Comparison of ENCODE assay signal across 13 cellular contexts in genomic region chr9:95880011-95880690, GRCh38. TPM values are rescaled to one million over a fixed set of nuclear protein-coding genes. Genes with fewer than 3 reads are reported as not detected.
DNase-seq lines count a peak whose midpoint lies in the region; ATAC-seq, FAIRE-seq and TF ChIP-seq lines count a peak whose summit lies in the region.
"Had no signal": no experiment of that assay in that cellular context is flagged by ENCODE, and none has a peak within 500 bp of the region (broad histone marks: within the 10 kb centered on the region; RNA-seq: fewer than 3 reads in every experiment).

No MANE protein-coding gene starts in this region.

- FAIRE-seq in A549 (lab: Jason Lieb, UNC) = no peak

- H3K4me3 ChIP-seq in A549 = no peak overlapping the region
- H3K4me3 ChIP-seq in coronary artery = no peak overlapping the region
- H3K4me3 ChIP-seq: BLaER1 had no signal

- no peaks in the 10 kb centered on the region for H3K9me3 ChIP-seq in A549
- H3K9me3 ChIP-seq: BLaER1 had no signal

- no peak for ATAC-seq in A549
- ATAC-seq in GM18520 (IDR thresholded peaks at IDR 0.05; ENCODE audit: unreplicated experiment) = no peak
- ATAC-seq in HG02588 (IDR thresholded peaks at IDR 0.05; ENCODE audit: unreplicated experiment) = no peak
- no peak for ATAC-seq in HG03045 (IDR thresholded peaks at IDR 0.05; ENCODE audit: unreplicated experiment)
- ATAC-seq: left lobe of liver had no signal

- no peak for TF ChIP-seq CTCF in A549 (IDR thresholded peaks at IDR 0.05)
- TF ChIP-seq CTCF in coronary artery (IDR thresholded peaks at IDR 0.05) = no peak

- DNase-seq in A549 (ENCODE audit: low read depth in 1 of 2, low spot score in 1 of 2) = peak in 1 of 2 experiments; percentile 29
- DNase-seq in HCEC 1CT = peak; percentile 82
- peak; percentile 45 for DNase-seq in amniotic epithelial cell (ENCODE audit: low read depth)
- DNase-seq in kidney glomerular epithelial cell (lab: John Stamatoyannopoulos, UW) = peak; percentile 46
- DNase-seq in coronary artery (ENCODE audit: low spot score) = no peak
- DNase-seq: NCI-H774; nucleus accumbens; stimulated activated CD4-positive, alpha-beta T cell treated with anti-CD3 and anti-CD28 coated beads, Interleukin-4, amount 100 ng/mL, for 4 hours had no signal

- TF ChIP-seq POLR2A in A549 (IDR thresholded peaks at IDR 0.05; ENCODE audit: low read length) = no peak

- no peak for TF ChIP-seq EP300 in A549 (IDR thresholded peaks at IDR 0.05)

- CTCF ChIA-PET in A549 (lab: Yijun Ruan, JAX) = no interaction called here

- WGBS in A549 (ENCODE audit: missing lambda C conversion rate) = 75% methylated on average over 4 of the region's 4 CpGs

- H3K4me1 ChIP-seq in A549 = peaks cover 10% of the 10 kb centered on the region; the same call in 1 of the 3 replicates
- H3K4me1 ChIP-seq: BLaER1 had no signal

- POLR2A ChIA-PET in A549 (lab: Yijun Ruan, JAX) = no interaction called here

- H3K27ac ChIP-seq in A549 = no peak overlapping the region
- no peak overlapping the region for H3K27ac ChIP-seq in coronary artery
- H3K27ac ChIP-seq: BLaER1 had no signal

- peak overlapping the region; percentile 1; the same call in 1 of the 3 replicates for H3K4me2 ChIP-seq in A549
- H3K4me2 ChIP-seq: BLaER1 had no signal

- no peak for TF ChIP-seq RAD21 in A549 (conservative IDR thresholded peaks at IDR 0.05 in 1 of 2, IDR thresholded peaks at IDR 0.05 in 1 of 2)

TF ChIP-seq in A549, 52 proteins besides CTCF, POLR2A, EP300 and RAD21:
- TF ChIP-seq ATOH8 (CRISPR knock-in tag; IDR thresholded peaks at IDR 0.05; ENCODE audit: low read depth) = no peak
- no peak for TF ChIP-seq RARB (CRISPR knock-in tag; IDR thresholded peaks at IDR 0.05)

RNA-seq across cellular contexts. Expression of gene ERCC6L2, which starts 4.7 kb away (rescaled TPM):
- polyA plus RNA-seq in A549 (2011; rRNA removed) (34.5 and 36.7 TPM in 2 replicates), A549 (2017; fragmentation: RNase III; extraction: RNeasy Plus Mini Kit Qiagen cat#74134 plus additional on column Dnase treatment) (13.3 to 15.9 TPM (median 13.5 TPM) in 3 replicates)
- polyA plus RNA-seq in A549 (2012; cell fraction: cytosol; rRNA removed) = 5.1 and 6.4 TPM in 2 replicates
- polyA plus RNA-seq in A549 (2012; cell fraction: nucleus; rRNA removed) = 4.2 and 4.7 TPM in 2 replicates
- polyA minus RNA-seq in A549 (2011; rRNA and poly(A)+ RNA removed) = 51.1 and 56.1 TPM in 2 replicates
